ENCODE assay signal across 23 cellular contexts in the genomic region with DNA sequence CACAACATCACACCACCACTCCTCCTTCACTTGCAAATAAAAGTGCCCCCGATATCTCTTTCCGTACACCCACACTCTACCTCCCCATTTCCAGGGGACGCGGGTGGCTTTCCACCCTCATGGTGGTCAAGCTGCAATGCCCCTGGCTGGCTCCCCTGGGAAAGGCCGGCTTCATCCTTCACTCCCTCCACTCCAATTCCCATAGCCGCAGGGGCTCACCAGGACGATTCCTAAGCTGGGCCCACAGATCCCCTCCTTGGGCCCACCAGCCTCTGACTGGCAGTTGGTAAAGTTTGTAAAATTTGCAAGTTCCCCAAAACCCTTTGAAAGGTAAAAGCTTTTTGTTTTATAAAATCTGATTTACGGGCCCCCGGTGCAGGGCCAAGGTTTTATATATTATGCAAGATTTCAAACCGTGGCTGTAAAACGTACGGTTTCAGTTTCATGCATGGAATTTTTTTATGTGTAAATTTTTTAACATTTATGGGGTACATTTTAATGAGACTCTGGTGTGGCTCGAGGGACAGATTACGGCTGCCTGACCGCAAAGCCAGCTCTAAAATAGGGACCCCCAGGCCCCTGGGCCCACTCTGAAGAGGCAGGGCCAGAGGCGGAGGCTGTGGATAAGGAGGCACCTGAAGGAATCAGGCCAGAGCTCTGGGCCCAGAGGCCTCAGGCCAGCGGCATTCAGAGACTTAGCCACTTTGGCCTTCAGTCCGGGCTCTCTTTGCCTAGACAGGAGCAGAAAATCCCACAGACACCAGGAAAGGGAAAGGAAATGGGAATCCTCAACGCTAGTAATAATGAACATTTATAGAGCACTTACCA.
DNase-seq lines count a peak whose midpoint lies in the region; ATAC-seq and TF ChIP-seq lines count a peak whose summit lies in the region.
"Had no signal": no experiment of that assay in that cellular context is flagged by ENCODE, and none has a peak within 500 bp of the region (broad histone marks: within the 10 kb centered on the region; RNA-seq: fewer than 3 reads in every experiment).

No MANE protein-coding gene starts in this region.

- no peak overlapping the region for H3K4me3 ChIP-seq in ascending aorta
- no peak overlapping the region for H3K4me3 ChIP-seq in hepatocyte
- H3K4me3 ChIP-seq in neuronal stem cell (ENCODE audit: low read length in 2 of 2) = no peak overlapping the region
- H3K4me3 ChIP-seq in upper lobe of right lung = no peak overlapping the region
- H3K4me3 ChIP-seq: K562, PC-9 had no signal

- TF ChIP-seq CTCF in ascending aorta (IDR thresholded peaks at IDR 0.05) = no peak
- no peak for TF ChIP-seq CTCF in hepatocyte (IDR thresholded peaks at IDR 0.05; ENCODE audit: poor library complexity)
- TF ChIP-seq CTCF in upper lobe of right lung (IDR thresholded peaks at IDR 0.05) = no peak
- TF ChIP-seq CTCF in foreskin keratinocyte (conservative IDR thresholded peaks at IDR 0.05) = no peak

- H4K8ac ChIP-seq in neuronal stem cell (ENCODE audit: low read depth, low read length) = no peak overlapping the region

- peak overlapping the region; percentile 19 for H2BK15ac ChIP-seq in neuronal stem cell (ENCODE audit: low read length)

- no peak overlapping the region for H2BK12ac ChIP-seq in neuronal stem cell (ENCODE audit: low read length)

- no peak overlapping the region for H3K4ac ChIP-seq in neuronal stem cell (ENCODE audit: low read length)

- H3K4me1 ChIP-seq in ascending aorta (peaks cover 3 to 8% of the 10 kb centered on the region in 2 donors), hepatocyte (ENCODE audit: insufficient read depth) (peaks cover 5% of the 10 kb centered on the region), neuronal stem cell (ENCODE audit: control insufficient read depth in 2 of 2, insufficient read depth in 1 of 2, low read depth in 1 of 2, low read length in 2 of 2) (peaks cover 0 to 6% of the 10 kb centered on the region in 2 donors), upper lobe of right lung (peaks cover 18% of the 10 kb centered on the region), foreskin keratinocyte (no peaks in the 10 kb centered on the region)

- H3K23ac ChIP-seq in neuronal stem cell (ENCODE audit: low read depth, low read length, poor library complexity) = no peak overlapping the region

- H2AK5ac ChIP-seq in neuronal stem cell (ENCODE audit: low read depth, low read length) = no peak overlapping the region

- H4K20me1 ChIP-seq in hepatocyte (ENCODE audit: insufficient read depth, poor library complexity, severe bottlenecking) = no peaks in the 10 kb centered on the region

- 67% methylated on average over 19 of the region's 19 CpGs for WGBS in hepatocyte (ENCODE audit: low lambda C conversion rate, missing lambda C conversion rate)
- no CpG with 5 or more reads among the region's 19 CpGs for WGBS in neuronal stem cell (ENCODE audit: extremely low coverage in 2 of 2, insufficient read length in 2 of 2, insufficient replicate concordance in 1 of 2), 2 donors

- H3K79me1 ChIP-seq in neuronal stem cell (ENCODE audit: low read depth, low read length) = no peaks in the 10 kb centered on the region

- DNase-seq in ascending aorta (ENCODE audit: low spot score in 2 of 2) (no peak), hepatocyte (ENCODE audit: low spot score) (no peak), neuronal stem cell (ENCODE audit: low spot score) (no peak), upper lobe of right lung (no peak), foreskin keratinocyte (no peak), HK-2 (ENCODE audit: unreplicated experiment) (no peak)
- DNase-seq: C1 segment of cervical spinal cord; CD4-positive, alpha-beta memory T cell; COR-L47; DMS53; NCI-H1048; NCI-H1417; NCI-H1694; NCI-H2029 treated with DMSO at 0.1 percent for 48 hours; NCI-H2227 treated with DMSO at 0.1 percent for 48 hours; NCI-H526 treated with DMSO at 0.1 percent for 48 hours; PC-9; SHP77 had no signal

- no peaks in the 10 kb centered on the region for H3K79me2 ChIP-seq in hepatocyte

- no peak overlapping the region for H3K4me2 ChIP-seq in hepatocyte
- H3K4me2 ChIP-seq in neuronal stem cell (ENCODE audit: insufficient read depth, low read length, poor library complexity, severe bottlenecking) = no peak overlapping the region
- H3K4me2 ChIP-seq: PC-9 had no signal

- no peak overlapping the region for H3K9ac ChIP-seq in neuronal stem cell (ENCODE audit: low read depth, low read length, poor library complexity)

- no peak overlapping the region for H2BK120ac ChIP-seq in neuronal stem cell (ENCODE audit: low read depth, low read length)

- H3K18ac ChIP-seq in neuronal stem cell (ENCODE audit: low read length) = no peak overlapping the region

- no peak overlapping the region for H3K14ac ChIP-seq in neuronal stem cell (ENCODE audit: low read length)

- H3K27me3 ChIP-seq in ascending aorta (no peaks in the 10 kb centered on the region), hepatocyte (no peaks in the 10 kb centered on the region), neuronal stem cell (ENCODE audit: control insufficient read depth in 3 of 3, insufficient read depth in 3 of 3, low read depth in 1 of 3, low read length in 3 of 3) (no peaks in the 10 kb centered on the region), upper lobe of right lung (no peaks in the 10 kb centered on the region), foreskin keratinocyte (peaks cover 26% of the 10 kb centered on the region)

- no peak for ATAC-seq in upper lobe of right lung
- no peak for ATAC-seq in HG02588 (IDR thresholded peaks at IDR 0.05; ENCODE audit: unreplicated experiment)
- ATAC-seq in foreskin keratinocyte = no peak
- no peak for ATAC-seq in GM18502 (IDR thresholded peaks at IDR 0.05; ENCODE audit: poor library complexity, unreplicated experiment)
- ATAC-seq: HCT116, HepG2, K562 had no signal

- no peaks in the 10 kb centered on the region for H3K9me2 ChIP-seq in hepatocyte (replicated peaks; ENCODE audit: insufficient read depth)

- H3K27ac ChIP-seq in ascending aorta = peak overlapping the region; percentile 59 to 67
- H3K27ac ChIP-seq in hepatocyte = peak overlapping the region; percentile 34
- no peak overlapping the region for H3K27ac ChIP-seq in neuronal stem cell (replicated peaks; ENCODE audit: low read length)
- peak overlapping the region; percentile 53 for H3K27ac ChIP-seq in upper lobe of right lung
- H3K27ac ChIP-seq in foreskin keratinocyte = no peak overlapping the region
- H3K27ac ChIP-seq: PC-9 had no signal

- H3K36me3 ChIP-seq in ascending aorta (no peaks in the 10 kb centered on the region), hepatocyte (replicated peaks; ENCODE audit: insufficient read depth, low read depth) (no peaks in the 10 kb centered on the region), neuronal stem cell (replicated peaks in 1 of 2; ENCODE audit: control insufficient read depth in 2 of 2, insufficient read depth in 2 of 2, low read length in 2 of 2) (peaks cover 3 to 57% of the 10 kb centered on the region in 2 donors), upper lobe of right lung (no peaks in the 10 kb centered on the region)

- H4K91ac ChIP-seq in neuronal stem cell (ENCODE audit: low read depth, low read length, poor library complexity) = no peak overlapping the region

- H2AFZ ChIP-seq in hepatocyte (no peak overlapping the region), neuronal stem cell (ENCODE audit: low read length) (no peak overlapping the region)
- H2AFZ ChIP-seq: PC-9 had no signal

- H3K9me3 ChIP-seq in ascending aorta (no peaks in the 10 kb centered on the region), hepatocyte (ENCODE audit: low read depth) (no peaks in the 10 kb centered on the region), neuronal stem cell (replicated peaks in 1 of 2; ENCODE audit: control insufficient read depth in 2 of 2, insufficient read depth in 1 of 2, low read depth in 1 of 2, low read length in 2 of 2) (no peaks in the 10 kb centered on the region), upper lobe of right lung (no peaks in the 10 kb centered on the region)

- H2BK5ac ChIP-seq in neuronal stem cell (ENCODE audit: low read length) = no peak overlapping the region

- intact Hi-C loops in ascending aorta (cut with DNase I) = no loop called here
- intact Hi-C loops in upper lobe of right lung (cut with DNase I) = no loop called here

Comparison
In these comparisons a context has a peak if more than half of its experiments do, and no peak if none do; other contexts are left out.
1. H3K27ac ChIP-seq: peak in ascending aorta (2 of 2), hepatocyte (single experiment) and upper lobe of right lung (single experiment); none in neuronal stem cell (single experiment) and foreskin keratinocyte (single experiment).